ENCODE assay signal across 14 cellular contexts in genomic region chr2:138777996-138778395, GRCh38.
A peak's percentile ranks its signal among the peaks of the same experiment; 100 is the strongest.
DNase-seq lines count a peak whose midpoint lies in the region; ATAC-seq, FAIRE-seq and TF ChIP-seq lines count a peak whose summit lies in the region.
"Had no signal": no experiment of that assay in that cellular context is flagged by ENCODE, and none has a peak within 500 bp of the region (broad histone marks: within the 10 kb centered on the region; RNA-seq: fewer than 3 reads in every experiment).

No MANE protein-coding gene starts in this region.

- no peak overlapping the region for H3K4me3 ChIP-seq in AG10803 (ENCODE audit: low read length)

- peak; percentile 77 for FAIRE-seq in HTR-8/SVneo (lab: Jason Lieb, UNC)

- TF ChIP-seq CTCF in AG10803 (conservative IDR thresholded peaks at IDR 0.05; ENCODE audit: low read length), result no peak

- POLR2A ChIA-PET in HEK293T (lab: Yijun Ruan, JAX), result no interaction called here

- no peak for ATAC-seq in HG02610 (IDR thresholded peaks at IDR 0.05; ENCODE audit: unreplicated experiment)

- DNase-seq in AG10803 (ENCODE audit: low read depth) (peak; percentile 17), HTR-8/SVneo (ENCODE audit: insufficient read length, low spot score) (peak; percentile 48), astrocyte of the hippocampus (ENCODE audit: low read depth, low spot score) (peak; percentile 79), kidney glomerular epithelial cell (lab: John Stamatoyannopoulos, UW) (peak; percentile 87), SHP77 (lab: John Stamatoyannopoulos, UW) (no peak), HEK293T (ENCODE audit: extremely low spot score) (no peak), inferior parietal cortex (ENCODE audit: extremely low spot score) (no peak)
- DNase-seq: activated CD4-positive, alpha-beta T cell treated with anti-CD3 and anti-CD28 coated beads, Interleukin-2, amount 50 U/mL, for 48 hours; activated naive CD4-positive, alpha-beta T cell treated with anti-CD3 and anti-CD28 coated beads, Interleukin-2, amount 10 ng/mL, durations not matched to agents 7 days and 5 days; dermis blood vessel endothelial cell; KBM-7; NCI-H510A treated with DMSO at 0.1 percent for 48 hours; stimulated activated naive CD4-positive, alpha-beta T cell had no signal

- CTCF ChIA-PET in HEK293T (lab: Yijun Ruan, JAX), result interaction anchor here (1.5 kb wide), 1 partner anchor 9 kb away, joined by 5 read pairs; no protein-coding TSS in a partner anchor

TF ChIP-seq in HEK293T, 16 proteins besides CTCF, POLR2A, EP300 and RAD21:
- TF ChIP-seq LEF1 (IDR thresholded peaks at IDR 0.05; ENCODE audit: borderline replicate concordance) (no peak), FOXK2 (IDR thresholded peaks at IDR 0.05) (no peak), FOXA1 (IDR thresholded peaks at IDR 0.05) (no peak), FOXM1 (IDR thresholded peaks at IDR 0.05; ENCODE audit: borderline replicate concordance) (no peak), ZNF384 (IDR thresholded peaks at IDR 0.05) (no peak), PKNOX1 (IDR thresholded peaks at IDR 0.05) (no peak), ARNT (IDR thresholded peaks at IDR 0.05) (no peak), NFRKB (IDR thresholded peaks at IDR 0.05) (no peak), TARDBP (IDR thresholded peaks at IDR 0.05) (no peak), L3MBTL2 (conservative IDR thresholded peaks at IDR 0.05) (no peak), CTBP1 (IDR thresholded peaks at IDR 0.05; ENCODE audit: borderline replicate concordance) (no peak), SUZ12 (IDR thresholded peaks at IDR 0.05) (no peak), ELF4 (IDR thresholded peaks at IDR 0.05) (no peak), SP1 (IDR thresholded peaks at IDR 0.05) (no peak), BHLHE40 (IDR thresholded peaks at IDR 0.05; ENCODE audit: borderline replicate concordance) (no peak), HDGF (IDR thresholded peaks at IDR 0.05; ENCODE audit: borderline replicate concordance) (no peak)

Comparison
In these comparisons a context has a peak if more than half of its experiments do, and no peak if none do; other contexts are left out.
1. DNase-seq: peak in AG10803 (single experiment), HTR-8/SVneo (single experiment), astrocyte of the hippocampus (single experiment) and kidney glomerular epithelial cell (single experiment); none in SHP77 (0 of 2), HEK293T (single experiment) and inferior parietal cortex (single experiment).